17 cellular contexts compared by ENCODE assay signal in the genomic region with DNA sequence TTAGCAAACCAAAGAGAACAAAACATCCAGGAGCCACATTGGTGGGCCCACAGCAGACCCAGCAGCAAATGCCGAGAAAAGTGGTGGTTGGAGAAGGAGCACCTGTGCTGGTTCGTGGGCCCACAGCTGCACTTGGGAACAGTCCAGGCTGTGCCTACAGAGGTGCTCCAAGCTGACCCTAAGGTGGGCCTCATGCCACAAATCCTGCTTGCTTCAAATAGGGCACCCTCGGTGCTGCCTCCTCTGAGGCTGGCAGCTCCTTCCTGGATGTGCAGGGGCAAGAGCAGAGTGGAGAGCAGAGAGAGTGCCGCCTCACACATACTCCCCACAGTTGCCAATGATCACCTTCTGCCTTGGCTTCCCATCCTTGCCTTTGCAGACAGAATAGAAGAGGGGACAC. TPM values are rescaled to one million over a fixed set of nuclear protein-coding genes. Genes with fewer than 3 reads are reported as not detected.
DNase-seq lines count a peak whose midpoint lies in the region; ATAC-seq and TF ChIP-seq lines count a peak whose summit lies in the region.
"Had no signal": no experiment of that assay in that cellular context is flagged by ENCODE, and none has a peak within 500 bp of the region (broad histone marks: within the 10 kb centered on the region; RNA-seq: fewer than 3 reads in every experiment).

No MANE protein-coding gene starts in this region.

- TF ChIP-seq CTCF in VCaP (conservative IDR thresholded peaks at IDR 0.05): no peak

- no peak overlapping the region for H3K27ac Mint-ChIP-seq in activated naive CD8-positive, alpha-beta T cell treated with anti-CD3 and anti-CD28 coated beads, Interleukin-2, amount 10 ng/mL, durations not matched to agents 7 days and 5 days
- no peak overlapping the region for H3K27ac Mint-ChIP-seq in activated naive CD8-positive, alpha-beta T cell treated with anti-CD3 and anti-CD28 coated beads for 36 hours
- peak overlapping the region; percentile 38 for H3K27ac Mint-ChIP-seq in stimulated activated naive B cell treated with anti-CD40 and anti-IgM and Interleukin-4, amounts not matched to agents 10 μg/mL and 1 μg/mL and 100 μg/mL, for 72 hours
- no peak overlapping the region for H3K27ac Mint-ChIP-seq in activated CD8-positive, alpha-beta memory T cell treated with anti-CD3 and anti-CD28 coated beads, Interleukin-2, amount 10 ng/mL, durations not matched to agents 7 days and 5 days
- H3K27ac Mint-ChIP-seq: CD4-positive, alpha-beta memory T cell; HFFc6 had no signal

- H3K27ac ChIP-seq in VCaP: peak overlapping the region; percentile 14; the same call in 1 of the 2 replicates

- H3K4me1 Mint-ChIP-seq in activated naive CD8-positive, alpha-beta T cell treated with anti-CD3 and anti-CD28 coated beads, Interleukin-2, amount 10 ng/mL, durations not matched to agents 7 days and 5 days: peaks cover 2% of the 10 kb centered on the region
- H3K4me1 Mint-ChIP-seq in activated naive CD8-positive, alpha-beta T cell treated with anti-CD3 and anti-CD28 coated beads for 36 hours: no peaks in the 10 kb centered on the region
- H3K4me1 Mint-ChIP-seq in stimulated activated naive B cell treated with anti-CD40 and anti-IgM and Interleukin-4, amounts not matched to agents 10 μg/mL and 1 μg/mL and 100 μg/mL, for 72 hours: peaks cover 0 to 5% of the 10 kb centered on the region in 2 donors
- peaks cover 4% of the 10 kb centered on the region for H3K4me1 Mint-ChIP-seq in activated CD8-positive, alpha-beta memory T cell treated with anti-CD3 and anti-CD28 coated beads, Interleukin-2, amount 10 ng/mL, durations not matched to agents 7 days and 5 days
- H3K4me1 Mint-ChIP-seq: CD4-positive, alpha-beta memory T cell had no signal

- H3K4me3 Mint-ChIP-seq in activated naive CD8-positive, alpha-beta T cell treated with anti-CD3 and anti-CD28 coated beads, Interleukin-2, amount 10 ng/mL, durations not matched to agents 7 days and 5 days: no peak overlapping the region
- no peak overlapping the region for H3K4me3 Mint-ChIP-seq in activated naive CD8-positive, alpha-beta T cell treated with anti-CD3 and anti-CD28 coated beads for 36 hours
- no peak overlapping the region for H3K4me3 Mint-ChIP-seq in stimulated activated naive B cell treated with anti-CD40 and anti-IgM and Interleukin-4, amounts not matched to agents 10 μg/mL and 1 μg/mL and 100 μg/mL, for 72 hours
- H3K4me3 Mint-ChIP-seq in activated CD8-positive, alpha-beta memory T cell treated with anti-CD3 and anti-CD28 coated beads, Interleukin-2, amount 10 ng/mL, durations not matched to agents 7 days and 5 days: no peak overlapping the region
- H3K4me3 Mint-ChIP-seq: CD4-positive, alpha-beta memory T cell; HFFc6 had no signal

- H3K27me3 Mint-ChIP-seq in activated naive CD8-positive, alpha-beta T cell treated with anti-CD3 and anti-CD28 coated beads, Interleukin-2, amount 10 ng/mL, durations not matched to agents 7 days and 5 days: no peaks in the 10 kb centered on the region
- H3K27me3 Mint-ChIP-seq in activated naive CD8-positive, alpha-beta T cell treated with anti-CD3 and anti-CD28 coated beads for 36 hours: no peaks in the 10 kb centered on the region
- no peaks in the 10 kb centered on the region for H3K27me3 Mint-ChIP-seq in stimulated activated naive B cell treated with anti-CD40 and anti-IgM and Interleukin-4, amounts not matched to agents 10 μg/mL and 1 μg/mL and 100 μg/mL, for 72 hours
- no peaks in the 10 kb centered on the region for H3K27me3 Mint-ChIP-seq in activated CD8-positive, alpha-beta memory T cell treated with anti-CD3 and anti-CD28 coated beads, Interleukin-2, amount 10 ng/mL, durations not matched to agents 7 days and 5 days
- H3K27me3 Mint-ChIP-seq: CD4-positive, alpha-beta memory T cell had no signal

- intact Hi-C loops in posterior vena cava (cut with DNase I): loop anchor here in 1 of 2 donors (10.0 kb wide), 1 partner anchor 427 kb away; no protein-coding TSS in a partner anchor

- no peaks in the 10 kb centered on the region for H3K9me3 Mint-ChIP-seq in activated naive CD8-positive, alpha-beta T cell treated with anti-CD3 and anti-CD28 coated beads, Interleukin-2, amount 10 ng/mL, durations not matched to agents 7 days and 5 days
- no peaks in the 10 kb centered on the region for H3K9me3 Mint-ChIP-seq in activated naive CD8-positive, alpha-beta T cell treated with anti-CD3 and anti-CD28 coated beads for 36 hours
- H3K9me3 Mint-ChIP-seq in stimulated activated naive B cell treated with anti-CD40 and anti-IgM and Interleukin-4, amounts not matched to agents 10 μg/mL and 1 μg/mL and 100 μg/mL, for 72 hours: no peaks in the 10 kb centered on the region
- H3K9me3 Mint-ChIP-seq in activated CD8-positive, alpha-beta memory T cell treated with anti-CD3 and anti-CD28 coated beads, Interleukin-2, amount 10 ng/mL, durations not matched to agents 7 days and 5 days (ENCODE audit: low read depth): no peaks in the 10 kb centered on the region
- H3K9me3 Mint-ChIP-seq: CD4-positive, alpha-beta memory T cell; HFFc6 had no signal

- H3K36me3 Mint-ChIP-seq in activated naive CD8-positive, alpha-beta T cell treated with anti-CD3 and anti-CD28 coated beads, Interleukin-2, amount 10 ng/mL, durations not matched to agents 7 days and 5 days: peaks cover 8% of the 10 kb centered on the region
- H3K36me3 Mint-ChIP-seq in activated naive CD8-positive, alpha-beta T cell treated with anti-CD3 and anti-CD28 coated beads for 36 hours: peaks cover 14% of the 10 kb centered on the region
- H3K36me3 Mint-ChIP-seq in stimulated activated naive B cell treated with anti-CD40 and anti-IgM and Interleukin-4, amounts not matched to agents 10 μg/mL and 1 μg/mL and 100 μg/mL, for 72 hours: peaks cover 59% of the 10 kb centered on the region in 2 donors
- peaks cover 9% of the 10 kb centered on the region for H3K36me3 Mint-ChIP-seq in activated CD8-positive, alpha-beta memory T cell treated with anti-CD3 and anti-CD28 coated beads, Interleukin-2, amount 10 ng/mL, durations not matched to agents 7 days and 5 days

- ATAC-seq in activated naive CD8-positive, alpha-beta T cell treated with anti-CD3 and anti-CD28 coated beads, Interleukin-2, amount 10 ng/mL, durations not matched to agents 7 days and 5 days (ENCODE audit: low read depth): no peak
- ATAC-seq in stimulated activated naive B cell treated with anti-CD40 and anti-IgM and Interleukin-4, amounts not matched to agents 10 μg/mL and 1 μg/mL and 100 μg/mL, for 72 hours (replicated peaks): no peak
- ATAC-seq in GM18498 (IDR thresholded peaks at IDR 0.05; ENCODE audit: unreplicated experiment): no peak
- ATAC-seq in activated CD8-positive, alpha-beta memory T cell treated with anti-CD3 and anti-CD28 coated beads, Interleukin-2, amount 10 ng/mL, durations not matched to agents 7 days and 5 days: no peak

- POLR2A ChIA-PET in activated naive CD8-positive, alpha-beta T cell treated with anti-CD3 and anti-CD28 coated beads, Interleukin-2, amount 10 ng/mL, durations not matched to agents 7 days and 5 days (lab: Charles Lee): no interaction called here

- DNase-seq in activated naive CD8-positive, alpha-beta T cell treated with anti-CD3 and anti-CD28 coated beads, Interleukin-2, amount 10 ng/mL, durations not matched to agents 7 days and 5 days: peak; percentile 13
- DNase-seq in activated naive CD8-positive, alpha-beta T cell treated with anti-CD3 and anti-CD28 coated beads for 36 hours: no peak
- DNase-seq in posterior vena cava (ENCODE audit: low spot score): peak; percentile 52
- no peak for DNase-seq in stimulated activated naive B cell treated with anti-CD40 and anti-IgM and Interleukin-4, amounts not matched to agents 10 μg/mL and 1 μg/mL and 100 μg/mL, for 72 hours
- no peak for DNase-seq in activated naive CD4-positive, alpha-beta T cell treated with anti-CD3 and anti-CD28 coated beads, Interleukin-2, amount 50 U/mL, for 16 hours
- DNase-seq in activated CD8-positive, alpha-beta memory T cell treated with anti-CD3 and anti-CD28 coated beads, Interleukin-2, amount 10 ng/mL, durations not matched to agents 7 days and 5 days: no peak
- DNase-seq: C1 segment of cervical spinal cord; Calu3; CD4-positive, alpha-beta memory T cell; COR-L47; DMS153; DND-41; GOT3; HFFc6 had no signal

- CTCF ChIA-PET in activated CD8-positive, alpha-beta memory T cell treated with anti-CD3 and anti-CD28 coated beads, Interleukin-2, amount 10 ng/mL, durations not matched to agents 7 days and 5 days (lab: Charles Lee): no interaction called here

RNA-seq across cellular contexts. Expression of a gene that starts 40.1 kb away (rescaled TPM):
- total RNA-seq in activated naive CD8-positive, alpha-beta T cell treated with anti-CD3 and anti-CD28 coated beads, Interleukin-2, amount 10 ng/mL, durations not matched to agents 7 days and 5 days: under 1 TPM in 1 of 2 experiments, not detected in 1; 0.20 TPM
- under 1 TPM; 0.14 to 0.16 TPM for total RNA-seq in activated naive CD8-positive, alpha-beta T cell treated with anti-CD3 and anti-CD28 coated beads for 36 hours
- total RNA-seq in posterior vena cava: under 1 TPM; 0.65 to 0.90 TPM
- total RNA-seq in activated CD8-positive, alpha-beta memory T cell treated with anti-CD3 and anti-CD28 coated beads, Interleukin-2, amount 10 ng/mL, durations not matched to agents 7 days and 5 days: not detected
- total RNA-seq: A673; CD4-positive, alpha-beta memory T cell; HFFc6 had no signal

RNA-seq across cellular contexts. Expression of a gene that starts 45.1 kb away (rescaled TPM):
- total RNA-seq in activated naive CD8-positive, alpha-beta T cell treated with anti-CD3 and anti-CD28 coated beads, Interleukin-2, amount 10 ng/mL, durations not matched to agents 7 days and 5 days: 100 to 1,000 TPM; 198 TPM
- total RNA-seq in activated naive CD8-positive, alpha-beta T cell treated with anti-CD3 and anti-CD28 coated beads for 36 hours: 100 to 1,000 TPM; 445 to 490 TPM
- total RNA-seq in posterior vena cava: 100 to 1,000 TPM; 156 to 198 TPM
- 100 to 1,000 TPM; 183 to 211 TPM for total RNA-seq in activated CD8-positive, alpha-beta memory T cell treated with anti-CD3 and anti-CD28 coated beads, Interleukin-2, amount 10 ng/mL, durations not matched to agents 7 days and 5 days

Comparison
In these comparisons a context has a peak if more than half of its experiments do, and no peak if none do; other contexts are left out.
1. DNase-seq: peak in activated naive CD8-positive, alpha-beta T cell treated with anti-CD3 and anti-CD28 coated beads, Interleukin-2, amount 10 ng/mL, durations not matched to agents 7 days and 5 days (single experiment) and posterior vena cava (single experiment); none in activated naive CD8-positive, alpha-beta T cell treated with anti-CD3 and anti-CD28 coated beads for 36 hours (single experiment), stimulated activated naive B cell treated with anti-CD40 and anti-IgM and Interleukin-4, amounts not matched to agents 10 μg/mL and 1 μg/mL and 100 μg/mL, for 72 hours (single experiment), activated naive CD4-positive, alpha-beta T cell treated with anti-CD3 and anti-CD28 coated beads, Interleukin-2, amount 50 U/mL, for 16 hours (single experiment) and activated CD8-positive, alpha-beta memory T cell treated with anti-CD3 and anti-CD28 coated beads, Interleukin-2, amount 10 ng/mL, durations not matched to agents 7 days and 5 days (single experiment).